Comparison of ENCODE assay signal across 2 cellular contexts in the genomic region with DNA sequence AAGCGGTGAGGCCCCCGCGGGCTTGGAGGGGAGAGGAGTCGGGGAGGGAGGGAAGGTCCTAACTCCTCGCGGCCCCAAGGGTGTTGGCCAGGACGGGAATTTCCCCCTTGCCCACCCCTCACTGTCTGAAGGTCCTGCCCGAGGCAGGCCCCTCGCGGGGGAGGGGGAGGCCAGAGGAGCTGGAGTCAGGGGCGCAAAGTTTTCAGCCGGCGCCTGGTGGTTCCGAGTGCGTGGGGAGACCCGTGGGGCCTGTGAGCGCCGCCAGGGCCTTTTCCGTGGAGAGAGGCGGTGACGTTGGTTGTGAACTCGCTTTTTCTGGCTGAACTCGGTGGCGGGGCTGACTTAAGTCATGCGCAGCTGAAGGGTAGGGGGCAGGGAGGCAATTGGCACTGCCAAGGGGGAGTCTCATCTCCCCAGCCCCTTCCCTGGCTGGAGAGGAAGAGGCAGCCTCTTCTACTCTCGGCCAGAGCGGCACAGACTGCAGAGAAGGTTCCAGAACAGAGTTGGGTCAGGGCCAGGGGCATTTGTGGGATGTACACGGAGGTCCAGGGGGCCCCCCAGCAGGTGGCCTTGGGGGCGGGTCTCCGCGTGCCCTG.
A peak's percentile ranks its signal among the peaks of the same experiment; 100 is the strongest.
TF ChIP-seq lines count a peak whose summit lies in the region.

No MANE protein-coding gene starts in this region.

TF ChIP-seq in HCT116, 20 proteins besides CTCF, POLR2A, EP300 and RAD21:
- TF ChIP-seq CEBPB (IDR thresholded peaks at IDR 0.05; ENCODE audit: low read depth) (no peak), TCF7L2 (IDR thresholded peaks at IDR 0.05; ENCODE audit: borderline replicate concordance, extremely low read depth, insufficient read depth, insufficient read length) (no peak), YY1 (IDR thresholded peaks at IDR 0.05; ENCODE audit: extremely low read depth, insufficient replicate concordance, low read depth, low read length) (no peak)
- TF ChIP-seq, protein P1, sequence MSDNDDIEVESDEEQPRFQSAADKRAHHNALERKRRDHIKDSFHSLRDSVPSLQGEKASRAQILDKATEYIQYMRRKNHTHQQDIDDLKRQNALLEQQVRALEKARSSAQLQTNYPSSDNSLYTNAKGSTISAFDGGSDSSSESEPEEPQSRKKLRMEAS (IDR thresholded peaks at IDR 0.05): no peak

TF ChIP-seq in HepG2, 621 proteins besides CTCF, POLR2A, EP300 and RAD21 (continues in another document):
- no peak for TF ChIP-seq ZNF468 (CRISPR knock-in tag; IDR thresholded peaks at IDR 0.05)
- TF ChIP-seq ZBTB8A (CRISPR knock-in tag; IDR thresholded peaks at IDR 0.05; ENCODE audit: borderline replicate concordance, low read depth): no peak
- TF ChIP-seq SIN3B (IDR thresholded peaks at IDR 0.05; ENCODE audit: low read length): no peak
- TF ChIP-seq, protein P2, sequence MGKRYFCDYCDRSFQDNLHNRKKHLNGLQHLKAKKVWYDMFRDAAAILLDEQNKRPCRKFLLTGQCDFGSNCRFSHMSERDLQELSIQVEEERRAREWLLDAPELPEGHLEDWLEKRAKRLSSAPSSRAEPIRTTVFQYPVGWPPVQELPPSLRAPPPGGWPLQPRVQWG (CRISPR knock-in tag; IDR thresholded peaks at IDR 0.05; ENCODE audit: borderline replicate concordance, low read depth): no peak
- no peak for TF ChIP-seq ZMYM4 (CRISPR knock-in tag; IDR thresholded peaks at IDR 0.05)
- TF ChIP-seq PCBP1 (IDR thresholded peaks at IDR 0.05; ENCODE audit: borderline replicate concordance, low read depth, low read length): 0 out of 2 replicates have a peak, but pooled peaks have one; percentile 52
- no peak for TF ChIP-seq ZNF572 (CRISPR knock-in tag; IDR thresholded peaks at IDR 0.05)
- no peak for TF ChIP-seq TGIF2 (CRISPR knock-in tag; IDR thresholded peaks at IDR 0.05)
- TF ChIP-seq, protein P3, sequence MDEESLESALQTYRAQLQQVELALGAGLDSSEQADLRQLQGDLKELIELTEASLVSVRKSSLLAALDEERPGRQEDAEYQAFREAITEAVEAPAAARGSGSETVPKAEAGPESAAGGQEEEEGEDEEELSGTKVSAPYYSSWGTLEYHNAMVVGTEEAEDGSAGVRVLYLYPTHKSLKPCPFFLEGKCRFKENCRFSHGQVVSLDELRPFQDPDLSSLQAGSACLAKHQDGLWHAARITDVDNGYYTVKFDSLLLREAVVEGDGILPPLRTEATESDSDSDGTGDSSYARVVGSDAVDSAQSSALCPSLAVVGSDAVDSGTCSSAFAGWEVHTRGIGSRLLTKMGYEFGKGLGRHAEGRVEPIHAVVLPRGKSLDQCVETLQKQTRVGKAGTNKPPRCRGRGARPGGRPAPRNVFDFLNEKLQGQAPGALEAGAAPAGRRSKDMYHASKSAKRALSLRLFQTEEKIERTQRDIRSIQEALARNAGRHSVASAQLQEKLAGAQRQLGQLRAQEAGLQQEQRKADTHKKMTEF (CRISPR knock-in tag; IDR thresholded peaks at IDR 0.05): 0 out of 2 replicates have a peak, but pooled peaks have one; percentile 0
- TF ChIP-seq ZNF672 (CRISPR knock-in tag; IDR thresholded peaks at IDR 0.05): no peak
- TF ChIP-seq ZNF674 (CRISPR knock-in tag; IDR thresholded peaks at IDR 0.05; ENCODE audit: low read depth): no peak
- TF ChIP-seq ZNF691 (CRISPR knock-in tag; IDR thresholded peaks at IDR 0.05; ENCODE audit: borderline replicate concordance, low read depth): peak; percentile 11; the same call in 1 of the 2 replicates
- 0 out of 2 replicates have a peak, but pooled peaks have one; percentile 51 for TF ChIP-seq HNRNPL (IDR thresholded peaks at IDR 0.05; ENCODE audit: low read depth, low read length)
- TF ChIP-seq, protein P4, sequence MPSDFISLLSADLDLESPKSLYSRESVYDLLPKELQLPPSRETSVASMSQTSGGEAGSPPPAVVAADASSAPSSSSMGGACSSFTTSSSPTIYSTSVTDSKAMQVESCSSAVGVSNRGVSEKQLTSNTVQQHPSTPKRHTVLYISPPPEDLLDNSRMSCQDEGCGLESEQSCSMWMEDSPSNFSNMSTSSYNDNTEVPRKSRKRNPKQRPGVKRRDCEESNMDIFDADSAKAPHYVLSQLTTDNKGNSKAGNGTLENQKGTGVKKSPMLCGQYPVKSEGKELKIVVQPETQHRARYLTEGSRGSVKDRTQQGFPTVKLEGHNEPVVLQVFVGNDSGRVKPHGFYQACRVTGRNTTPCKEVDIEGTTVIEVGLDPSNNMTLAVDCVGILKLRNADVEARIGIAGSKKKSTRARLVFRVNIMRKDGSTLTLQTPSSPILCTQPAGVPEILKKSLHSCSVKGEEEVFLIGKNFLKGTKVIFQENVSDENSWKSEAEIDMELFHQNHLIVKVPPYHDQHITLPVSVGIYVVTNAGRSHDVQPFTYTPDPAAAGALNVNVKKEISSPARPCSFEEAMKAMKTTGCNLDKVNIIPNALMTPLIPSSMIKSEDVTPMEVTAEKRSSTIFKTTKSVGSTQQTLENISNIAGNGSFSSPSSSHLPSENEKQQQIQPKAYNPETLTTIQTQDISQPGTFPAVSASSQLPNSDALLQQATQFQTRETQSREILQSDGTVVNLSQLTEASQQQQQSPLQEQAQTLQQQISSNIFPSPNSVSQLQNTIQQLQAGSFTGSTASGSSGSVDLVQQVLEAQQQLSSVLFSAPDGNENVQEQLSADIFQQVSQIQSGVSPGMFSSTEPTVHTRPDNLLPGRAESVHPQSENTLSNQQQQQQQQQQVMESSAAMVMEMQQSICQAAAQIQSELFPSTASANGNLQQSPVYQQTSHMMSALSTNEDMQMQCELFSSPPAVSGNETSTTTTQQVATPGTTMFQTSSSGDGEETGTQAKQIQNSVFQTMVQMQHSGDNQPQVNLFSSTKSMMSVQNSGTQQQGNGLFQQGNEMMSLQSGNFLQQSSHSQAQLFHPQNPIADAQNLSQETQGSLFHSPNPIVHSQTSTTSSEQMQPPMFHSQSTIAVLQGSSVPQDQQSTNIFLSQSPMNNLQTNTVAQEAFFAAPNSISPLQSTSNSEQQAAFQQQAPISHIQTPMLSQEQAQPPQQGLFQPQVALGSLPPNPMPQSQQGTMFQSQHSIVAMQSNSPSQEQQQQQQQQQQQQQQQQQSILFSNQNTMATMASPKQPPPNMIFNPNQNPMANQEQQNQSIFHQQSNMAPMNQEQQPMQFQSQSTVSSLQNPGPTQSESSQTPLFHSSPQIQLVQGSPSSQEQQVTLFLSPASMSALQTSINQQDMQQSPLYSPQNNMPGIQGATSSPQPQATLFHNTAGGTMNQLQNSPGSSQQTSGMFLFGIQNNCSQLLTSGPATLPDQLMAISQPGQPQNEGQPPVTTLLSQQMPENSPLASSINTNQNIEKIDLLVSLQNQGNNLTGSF (CRISPR knock-in tag; IDR thresholded peaks at IDR 0.05): no peak
- TF ChIP-seq, protein P5, sequence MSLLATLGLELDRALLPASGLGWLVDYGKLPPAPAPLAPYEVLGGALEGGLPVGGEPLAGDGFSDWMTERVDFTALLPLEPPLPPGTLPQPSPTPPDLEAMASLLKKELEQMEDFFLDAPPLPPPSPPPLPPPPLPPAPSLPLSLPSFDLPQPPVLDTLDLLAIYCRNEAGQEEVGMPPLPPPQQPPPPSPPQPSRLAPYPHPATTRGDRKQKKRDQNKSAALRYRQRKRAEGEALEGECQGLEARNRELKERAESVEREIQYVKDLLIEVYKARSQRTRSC (CRISPR knock-in tag; IDR thresholded peaks at IDR 0.05; ENCODE audit: low read depth): 0 out of 2 replicates have a peak, but pooled peaks have one; percentile 58
- TF ChIP-seq SP2 (CRISPR knock-in tag; IDR thresholded peaks at IDR 0.05): no peak
- no peak for TF ChIP-seq NCOA5 (CRISPR knock-in tag; IDR thresholded peaks at IDR 0.05)
- TF ChIP-seq ZNF17 (CRISPR knock-in tag; IDR thresholded peaks at IDR 0.05): no peak
- peak; percentile 54; the same call in 1 of the 2 replicates for TF ChIP-seq EZH2 (conservative IDR thresholded peaks at IDR 0.05; ENCODE audit: low read depth, low read length)
- TF ChIP-seq, protein P6, sequence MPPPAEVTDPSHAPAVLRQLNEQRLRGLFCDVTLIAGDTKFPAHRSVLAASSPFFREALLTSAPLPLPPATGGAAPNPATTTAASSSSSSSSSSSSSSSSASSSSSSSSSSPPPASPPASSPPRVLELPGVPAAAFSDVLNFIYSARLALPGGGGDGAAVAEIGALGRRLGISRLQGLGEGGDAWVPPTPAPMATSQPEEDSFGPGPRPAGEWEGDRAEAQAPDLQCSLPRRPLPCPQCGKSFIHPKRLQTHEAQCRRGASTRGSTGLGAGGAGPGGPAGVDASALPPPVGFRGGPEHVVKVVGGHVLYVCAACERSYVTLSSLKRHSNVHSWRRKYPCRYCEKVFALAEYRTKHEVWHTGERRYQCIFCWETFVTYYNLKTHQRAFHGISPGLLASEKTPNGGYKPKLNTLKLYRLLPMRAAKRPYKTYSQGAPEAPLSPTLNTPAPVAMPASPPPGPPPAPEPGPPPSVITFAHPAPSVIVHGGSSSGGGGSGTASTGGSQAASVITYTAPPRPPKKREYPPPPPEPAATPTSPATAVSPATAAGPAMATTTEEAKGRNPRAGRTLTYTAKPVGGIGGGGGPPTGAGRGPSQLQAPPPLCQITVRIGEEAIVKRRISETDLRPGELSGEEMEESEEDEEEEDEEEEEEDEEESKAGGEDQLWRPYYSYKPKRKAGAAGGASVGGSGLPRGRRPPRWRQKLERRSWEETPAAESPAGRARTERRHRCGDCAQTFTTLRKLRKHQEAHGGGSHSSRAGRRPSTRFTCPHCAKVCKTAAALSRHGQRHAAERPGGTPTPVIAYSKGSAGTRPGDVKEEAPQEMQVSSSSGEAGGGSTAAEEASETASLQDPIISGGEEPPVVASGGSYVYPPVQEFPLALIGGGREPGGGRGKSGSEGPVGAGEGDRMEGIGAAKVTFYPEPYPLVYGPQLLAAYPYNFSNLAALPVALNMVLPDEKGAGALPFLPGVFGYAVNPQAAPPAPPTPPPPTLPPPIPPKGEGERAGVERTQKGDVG (CRISPR knock-in tag; IDR thresholded peaks at IDR 0.05; ENCODE audit: borderline replicate concordance): no peak
- TF ChIP-seq, protein P7, sequence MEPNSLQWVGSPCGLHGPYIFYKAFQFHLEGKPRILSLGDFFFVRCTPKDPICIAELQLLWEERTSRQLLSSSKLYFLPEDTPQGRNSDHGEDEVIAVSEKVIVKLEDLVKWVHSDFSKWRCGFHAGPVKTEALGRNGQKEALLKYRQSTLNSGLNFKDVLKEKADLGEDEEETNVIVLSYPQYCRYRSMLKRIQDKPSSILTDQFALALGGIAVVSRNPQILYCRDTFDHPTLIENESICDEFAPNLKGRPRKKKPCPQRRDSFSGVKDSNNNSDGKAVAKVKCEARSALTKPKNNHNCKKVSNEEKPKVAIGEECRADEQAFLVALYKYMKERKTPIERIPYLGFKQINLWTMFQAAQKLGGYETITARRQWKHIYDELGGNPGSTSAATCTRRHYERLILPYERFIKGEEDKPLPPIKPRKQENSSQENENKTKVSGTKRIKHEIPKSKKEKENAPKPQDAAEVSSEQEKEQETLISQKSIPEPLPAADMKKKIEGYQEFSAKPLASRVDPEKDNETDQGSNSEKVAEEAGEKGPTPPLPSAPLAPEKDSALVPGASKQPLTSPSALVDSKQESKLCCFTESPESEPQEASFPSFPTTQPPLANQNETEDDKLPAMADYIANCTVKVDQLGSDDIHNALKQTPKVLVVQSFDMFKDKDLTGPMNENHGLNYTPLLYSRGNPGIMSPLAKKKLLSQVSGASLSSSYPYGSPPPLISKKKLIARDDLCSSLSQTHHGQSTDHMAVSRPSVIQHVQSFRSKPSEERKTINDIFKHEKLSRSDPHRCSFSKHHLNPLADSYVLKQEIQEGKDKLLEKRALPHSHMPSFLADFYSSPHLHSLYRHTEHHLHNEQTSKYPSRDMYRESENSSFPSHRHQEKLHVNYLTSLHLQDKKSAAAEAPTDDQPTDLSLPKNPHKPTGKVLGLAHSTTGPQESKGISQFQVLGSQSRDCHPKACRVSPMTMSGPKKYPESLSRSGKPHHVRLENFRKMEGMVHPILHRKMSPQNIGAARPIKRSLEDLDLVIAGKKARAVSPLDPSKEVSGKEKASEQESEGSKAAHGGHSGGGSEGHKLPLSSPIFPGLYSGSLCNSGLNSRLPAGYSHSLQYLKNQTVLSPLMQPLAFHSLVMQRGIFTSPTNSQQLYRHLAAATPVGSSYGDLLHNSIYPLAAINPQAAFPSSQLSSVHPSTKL (CRISPR knock-in tag; IDR thresholded peaks at IDR 0.05): no peak
- no peak for TF ChIP-seq NRL (CRISPR knock-in tag; IDR thresholded peaks at IDR 0.05; ENCODE audit: borderline replicate concordance)
- no peak for TF ChIP-seq ZNF646 (CRISPR knock-in tag; IDR thresholded peaks at IDR 0.05)
- no peak for TF ChIP-seq HOXA7 (CRISPR knock-in tag; IDR thresholded peaks at IDR 0.05)
- TF ChIP-seq IRF2 (CRISPR knock-in tag; IDR thresholded peaks at IDR 0.05): no peak
